In genomic region chr5:131316822-131317221, GRCh38 we compare ENCODE assay signal across 1 cellular context.
TF ChIP-seq lines count a peak whose summit lies in the region.

No MANE protein-coding gene starts in this region.

TF ChIP-seq in HEK293, 187 proteins besides CTCF, POLR2A, EP300 and RAD21 (continued from another document):
- TF ChIP-seq ZNF488 (tag by site-specific recombination; IDR thresholded peaks at IDR 0.05) (no peak), ZFP41 (tag by site-specific recombination; IDR thresholded peaks at IDR 0.05; ENCODE audit: borderline replicate concordance) (no peak), ZNF785 (tag by site-specific recombination; IDR thresholded peaks at IDR 0.05) (no peak)
- TF ChIP-seq, protein P1, sequence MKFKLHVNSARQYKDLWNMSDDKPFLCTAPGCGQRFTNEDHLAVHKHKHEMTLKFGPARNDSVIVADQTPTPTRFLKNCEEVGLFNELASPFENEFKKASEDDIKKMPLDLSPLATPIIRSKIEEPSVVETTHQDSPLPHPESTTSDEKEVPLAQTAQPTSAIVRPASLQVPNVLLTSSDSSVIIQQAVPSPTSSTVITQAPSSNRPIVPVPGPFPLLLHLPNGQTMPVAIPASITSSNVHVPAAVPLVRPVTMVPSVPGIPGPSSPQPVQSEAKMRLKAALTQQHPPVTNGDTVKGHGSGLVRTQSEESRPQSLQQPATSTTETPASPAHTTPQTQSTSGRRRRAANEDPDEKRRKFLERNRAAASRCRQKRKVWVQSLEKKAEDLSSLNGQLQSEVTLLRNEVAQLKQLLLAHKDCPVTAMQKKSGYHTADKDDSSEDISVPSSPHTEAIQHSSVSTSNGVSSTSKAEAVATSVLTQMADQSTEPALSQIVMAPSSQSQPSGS (tag by site-specific recombination; IDR thresholded peaks at IDR 0.05; ENCODE audit: low read depth), result peak; percentile 80
